In genomic region chr10:103587073-103587472, GRCh38 we compare ENCODE assay signal across 10 cellular contexts.
"Had no signal": no experiment of that assay in that cellular context is flagged by ENCODE, and none has a peak within 500 bp of the region (broad histone marks: within the 10 kb centered on the region; RNA-seq: fewer than 3 reads in every experiment).

No MANE protein-coding gene starts in this region.

- FAIRE-seq: HTR-8/SVneo, K562 had no signal

- H3K4me1 ChIP-seq: HAP-1 had no signal

- H2AFZ ChIP-seq: GM23248 had no signal

- ATAC-seq: HCT116, K562 had no signal

- H3K27ac ChIP-seq: GM23248 had no signal

- DNase-seq: GM23248, GOT3, H7, HFFc6, IMR-90, KG1 had no signal

- H3K9ac ChIP-seq: GM23248 had no signal

- H3K36me3 ChIP-seq: HAP-1 had no signal

- H3K4me3 ChIP-seq: GM23248, HAP-1, K562 had no signal
